In the genomic region with DNA sequence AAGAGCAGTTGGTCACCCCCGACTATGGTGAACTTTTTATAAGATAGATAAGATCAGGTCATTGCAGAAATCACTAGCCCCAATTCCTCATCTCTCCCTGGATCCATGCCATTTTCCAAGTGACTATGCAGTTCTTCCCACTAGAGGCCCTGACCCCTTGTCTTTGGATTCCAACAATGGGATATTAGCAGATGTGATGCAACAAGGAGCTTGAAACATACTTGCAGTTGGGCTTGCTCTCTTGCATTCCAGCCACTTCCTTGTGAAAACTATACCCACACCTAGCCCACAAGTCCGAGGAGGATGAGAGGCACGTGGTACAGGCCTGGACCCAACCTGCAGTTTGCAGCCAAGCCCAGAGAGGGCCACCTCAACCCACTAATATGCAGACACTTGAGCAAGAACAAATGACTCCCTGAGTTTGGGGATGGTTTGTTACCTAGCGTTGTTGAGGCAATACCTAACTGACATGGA, we compare ENCODE assay signal across 11 cellular contexts.
DNase-seq lines count a peak whose midpoint lies in the region; ATAC-seq and TF ChIP-seq lines count a peak whose summit lies in the region.
"Had no signal": no experiment of that assay in that cellular context is flagged by ENCODE, and none has a peak within 500 bp of the region (broad histone marks: within the 10 kb centered on the region; RNA-seq: fewer than 3 reads in every experiment).

No MANE protein-coding gene starts in this region.

- no peaks in the 10 kb centered on the region for H3K4me1 ChIP-seq in foreskin keratinocyte

- no peak overlapping the region for H3K27ac ChIP-seq in foreskin keratinocyte
- H3K27ac ChIP-seq: skin epidermis had no signal

- in situ Hi-C loops in SK-MEL-5 (cut with HindIII; ENCODE audit: low pct_unique_long_range_greater_than_20kb, low sequenced_read_pairs), result no loop called here

- ATAC-seq in foreskin keratinocyte, result peak; percentile 51
- ATAC-seq in GM18519 (IDR thresholded peaks at IDR 0.05; ENCODE audit: low FRiP score, unreplicated experiment), result no peak
- ATAC-seq in GM18517 (IDR thresholded peaks at IDR 0.05; ENCODE audit: unreplicated experiment), result no peak
- no peak for ATAC-seq in GM19463 (IDR thresholded peaks at IDR 0.05; ENCODE audit: unreplicated experiment)

- peak; percentile 37 for TF ChIP-seq CTCF in foreskin keratinocyte (conservative IDR thresholded peaks at IDR 0.05)

- DNase-seq in stimulated activated CD4-positive, alpha-beta T cell treated with anti-CD3 and anti-CD28 coated beads, Interleukin-15, amount 100 ng/mL, for 24 hours, result peak; percentile 10
- DNase-seq in stimulated activated CD4-positive, alpha-beta T cell treated with anti-CD3 and anti-CD28 coated beads, Interleukin-12 subunit alpha, Interleukin-12 subunit beta, amount 100 ng/mL, for 4 hours, result no peak
- DNase-seq in SK-MEL-5 (ENCODE audit: low read depth, low spot score) (peak; percentile 43), foreskin keratinocyte (peak; percentile 29 to 36), HK-2 (ENCODE audit: unreplicated experiment) (no peak)
- DNase-seq: GOT3, NCI-H1694 treated with DMSO at 0.1 percent for 48 hours had no signal

- H3K27me3 ChIP-seq in foreskin keratinocyte, result no peaks in the 10 kb centered on the region

Comparison
In these comparisons a context has a peak if more than half of its experiments do, and no peak if none do; other contexts are left out.
1. DNase-seq: peak in stimulated activated CD4-positive, alpha-beta T cell treated with anti-CD3 and anti-CD28 coated beads, Interleukin-15, amount 100 ng/mL, for 24 hours (single experiment), SK-MEL-5 (single experiment) and foreskin keratinocyte (2 of 2); none in stimulated activated CD4-positive, alpha-beta T cell treated with anti-CD3 and anti-CD28 coated beads, Interleukin-12 subunit alpha, Interleukin-12 subunit beta, amount 100 ng/mL, for 4 hours (single experiment) and HK-2 (single experiment).